In genomic region chr6:87155272-87155919, GRCh38 we compare ENCODE assay signal across 8 cellular contexts. TPM values are rescaled to one million over a fixed set of nuclear protein-coding genes. Genes with fewer than 3 reads are reported as not detected.
A peak's percentile ranks its signal among the peaks of the same experiment; 100 is the strongest.
DNase-seq lines count a peak whose midpoint lies in the region; ATAC-seq, FAIRE-seq and TF ChIP-seq lines count a peak whose summit lies in the region.

TSS of gene ZNF292 (plus strand) at chr6:87155565. CDS start at chr6:87155592, 27 bp downstream.

- TF ChIP-seq CTCF in astrocyte (IDR thresholded peaks at IDR 0.05; ENCODE audit: insufficient read depth, low read depth, low read length), result no peak

- H3K4me3 Mint-ChIP-seq in astrocyte (ENCODE audit: unreplicated experiment), result peak within 1 kb of the TSS; percentile 98

- H3K4me3 ChIP-seq in astrocyte (ENCODE audit: insufficient read depth, low read depth, low read length), result peak within 1 kb of the TSS; percentile 84

- no peaks in the 10 kb centered on the region for H3K27me3 ChIP-seq in astrocyte (ENCODE audit: insufficient read depth, low read length)

- peak; percentile 88 to 94 for DNase-seq in NCI-H1930 (lab: John Stamatoyannopoulos, UW)
- DNase-seq in T-helper 22 cell (ENCODE audit: low read depth), result peak; percentile 91
- peak; percentile 93 for DNase-seq in astrocyte (ENCODE audit: low read depth)
- peak; percentile 88 for DNase-seq in hepatic stellate cell (ENCODE audit: low spot score)
- DNase-seq in renal cortical epithelial cell (ENCODE audit: low read depth), result peak; percentile 87
- no peak for DNase-seq in OCI-M2 (lab: John Stamatoyannopoulos, UW; ENCODE audit: unreplicated experiment)

- FAIRE-seq in astrocyte (lab: Jason Lieb, UNC), result no peak

- peaks cover 35% of the 10 kb centered on the region for H4K20me1 ChIP-seq in astrocyte (ENCODE audit: insufficient read depth, low read length)

- H2AFZ ChIP-seq in astrocyte (ENCODE audit: low read depth, low read length), result peak within 1 kb of the TSS; percentile 94

- no peaks in the 10 kb centered on the region for H3K9me3 ChIP-seq in astrocyte (ENCODE audit: insufficient read depth, low read depth, low read length)

- H3K27ac ChIP-seq in astrocyte (ENCODE audit: low read depth, low read length), result peak within 1 kb of the TSS; percentile 95

- no peaks in the 10 kb centered on the region for H3K36me3 ChIP-seq in astrocyte (ENCODE audit: insufficient read depth, low read length)

- H3K27me3 Mint-ChIP-seq in astrocyte (ENCODE audit: low read depth, unreplicated experiment), result no peaks in the 10 kb centered on the region

- peak within 1 kb of the TSS; percentile 97 for H3K4me2 ChIP-seq in astrocyte (ENCODE audit: low read length)

- no peaks in the 10 kb centered on the region for H3K36me3 Mint-ChIP-seq in astrocyte (ENCODE audit: low read depth, unreplicated experiment)

- peak within 1 kb of the TSS; percentile 86 for H3K27ac Mint-ChIP-seq in astrocyte (ENCODE audit: unreplicated experiment)

- H3K4me1 Mint-ChIP-seq in astrocyte (ENCODE audit: low read depth, unreplicated experiment), result peaks cover 20% of the 10 kb centered on the region

- H3K9ac ChIP-seq in astrocyte (ENCODE audit: low read length), result peak within 1 kb of the TSS; percentile 92

- peak; percentile 39 for ATAC-seq in GM18499 (IDR thresholded peaks at IDR 0.05; ENCODE audit: insufficient read depth, unreplicated experiment)
- peak; percentile 82 for ATAC-seq in HG02970 (IDR thresholded peaks at IDR 0.05; ENCODE audit: low FRiP score, unreplicated experiment)

- peaks cover 60% of the 10 kb centered on the region for H3K79me2 ChIP-seq in astrocyte (ENCODE audit: insufficient read depth, low read length)

- peaks cover 17% of the 10 kb centered on the region for H3K4me1 ChIP-seq in astrocyte (ENCODE audit: insufficient read depth, low read length)

- no peaks in the 10 kb centered on the region for H3K9me3 Mint-ChIP-seq in astrocyte (ENCODE audit: unreplicated experiment)

RNA-seq across cellular contexts. Expression of gene ZNF292, which starts in this region (rescaled TPM):
- total RNA-seq in astrocyte, result 26.7 and 31.5 TPM in 2 replicates
- 40.6 and 56.3 TPM in 2 replicates for total RNA-seq in renal cortical epithelial cell
